8 cellular contexts compared by ENCODE assay signal in the genomic region with DNA sequence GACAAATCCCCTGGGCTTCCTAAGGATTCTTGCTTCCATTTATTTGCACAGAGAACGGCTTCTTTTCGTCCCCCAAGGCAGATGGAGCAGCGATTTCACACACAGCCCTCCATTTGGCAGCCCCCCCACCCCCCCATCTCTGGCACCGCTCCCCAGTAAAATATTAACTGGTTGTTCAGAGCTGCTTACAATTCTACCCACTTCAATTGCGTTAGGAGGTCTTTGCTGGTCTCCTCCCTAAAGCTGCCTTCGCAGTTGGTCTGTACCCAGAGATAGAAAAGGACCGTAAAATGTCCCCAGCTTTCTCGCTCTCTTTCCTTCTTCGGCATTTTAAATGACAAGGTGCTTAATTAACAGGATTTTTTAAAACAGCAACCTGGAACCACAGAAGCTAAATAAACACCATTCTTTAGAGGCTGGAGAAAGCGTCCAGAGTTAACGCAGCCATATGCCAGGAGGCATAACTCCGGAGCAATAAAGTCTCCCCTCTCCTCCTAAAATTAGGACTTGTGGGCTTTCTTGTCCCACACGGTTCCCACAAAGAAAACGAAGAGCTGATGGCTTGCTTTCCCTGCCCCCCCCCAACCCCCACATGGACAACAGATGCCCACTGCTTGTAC. TPM values are rescaled to one million over a fixed set of nuclear protein-coding genes. Genes with fewer than 3 reads are reported as not detected.
DNase-seq lines count a peak whose midpoint lies in the region; ATAC-seq and TF ChIP-seq lines count a peak whose summit lies in the region.

No MANE protein-coding gene starts in this region.

- peaks cover 57 to 59% of the 10 kb centered on the region in 2 donors for H3K4me1 Mint-ChIP-seq in natural killer cell treated with Interleukin-12 subunit alpha and Interleukin-12 subunit beta and Interleukin-15 and Interleukin-18, amount 100 ng/mL, for 72 hours (ENCODE audit: low read depth in 2 of 2)

- no peaks in the 10 kb centered on the region for H3K9me2 ChIP-seq in MM.1S (replicated peaks; ENCODE audit: insufficient read depth, low read length)

- H3K27ac Mint-ChIP-seq in natural killer cell treated with Interleukin-12 subunit alpha and Interleukin-12 subunit beta and Interleukin-15 and Interleukin-18, amount 100 ng/mL, for 72 hours, result peak overlapping the region in 1 of 2 donors; percentile 99

- H3K27ac ChIP-seq in BLaER1, result peak overlapping the region; percentile 99
- H3K27ac ChIP-seq in MM.1S (ENCODE audit: low read length), result peak overlapping the region; percentile 97; the same call in 1 of the 2 replicates
- H3K27ac ChIP-seq in duodenal mucosa (ENCODE audit: low read depth, low read length), result peak overlapping the region; percentile 87

- H2AFZ ChIP-seq in MM.1S (ENCODE audit: low read length), result peak overlapping the region; percentile 90

- H3K4me3 ChIP-seq in BLaER1 (peak overlapping the region; percentile 70), MM.1S (ENCODE audit: low read length) (no peak overlapping the region; the same call in 1 of the 2 replicates), duodenal mucosa (ENCODE audit: low read depth in 1 of 2, low read length in 2 of 2) (peak overlapping the region; percentile 16 to 44)

- H3F3A ChIP-seq in MM.1S (ENCODE audit: insufficient read depth, low read length), result peaks cover 19% of the 10 kb centered on the region

- H3K9ac ChIP-seq in BLaER1 (peak overlapping the region; percentile 88), MM.1S (ENCODE audit: low read length) (peak overlapping the region; percentile 91; the same call in 1 of the 2 replicates), duodenal mucosa (ENCODE audit: low read depth in 1 of 2, low read length in 2 of 2) (peak overlapping the region; percentile 76 to 79)

- DNase-seq in MM.1S, result no peak
- no peak for DNase-seq in natural killer cell treated with Interleukin-12 subunit alpha and Interleukin-12 subunit beta and Interleukin-15 and Interleukin-18, amount 100 ng/mL, for 72 hours (ENCODE audit: low spot score)
- DNase-seq in hepatic stellate cell (ENCODE audit: low spot score), result no peak
- no peak for DNase-seq in stimulated activated naive CD4-positive, alpha-beta T cell treated with Interleukin-2 at 50 U/mL for 16 hours (lab: John Stamatoyannopoulos, UW)
- no peak for DNase-seq in NCI-H226

- H3K4me1 ChIP-seq in BLaER1, result peaks cover 71% of the 10 kb centered on the region
- H3K4me1 ChIP-seq in MM.1S (ENCODE audit: low read length), result peaks cover 12% of the 10 kb centered on the region
- H3K4me1 ChIP-seq in duodenal mucosa (ENCODE audit: control insufficient read depth in 1 of 2, insufficient read depth in 2 of 2, low read length in 2 of 2), result peaks cover 80 to 81% of the 10 kb centered on the region in 2 donors

- H3K79me2 ChIP-seq in MM.1S (ENCODE audit: low read length), result peaks cover 35% of the 10 kb centered on the region

- H3K36me3 Mint-ChIP-seq in natural killer cell treated with Interleukin-12 subunit alpha and Interleukin-12 subunit beta and Interleukin-15 and Interleukin-18, amount 100 ng/mL, for 72 hours, result peaks cover 14% of the 10 kb centered on the region

- H4K20me1 ChIP-seq in BLaER1, result no peaks in the 10 kb centered on the region
- no peaks in the 10 kb centered on the region for H4K20me1 ChIP-seq in MM.1S (ENCODE audit: insufficient read depth, low read length)

- no peaks in the 10 kb centered on the region for H3K36me3 ChIP-seq in BLaER1
- H3K36me3 ChIP-seq in MM.1S (replicated peaks; ENCODE audit: insufficient read depth, low read length), result no peaks in the 10 kb centered on the region
- H3K36me3 ChIP-seq in duodenal mucosa (ENCODE audit: control insufficient read depth in 1 of 2, insufficient read depth in 2 of 2, low read length in 2 of 2), result no peaks in the 10 kb centered on the region

- H3K4me3 Mint-ChIP-seq in natural killer cell treated with Interleukin-12 subunit alpha and Interleukin-12 subunit beta and Interleukin-15 and Interleukin-18, amount 100 ng/mL, for 72 hours, result peak overlapping the region; percentile 97

- H3K4me2 ChIP-seq in BLaER1, result peak overlapping the region; percentile 98
- peak overlapping the region; percentile 83; the same call in 1 of the 2 replicates for H3K4me2 ChIP-seq in MM.1S (ENCODE audit: low read depth, low read length)

- H3K9me3 Mint-ChIP-seq in natural killer cell treated with Interleukin-12 subunit alpha and Interleukin-12 subunit beta and Interleukin-15 and Interleukin-18, amount 100 ng/mL, for 72 hours, result no peaks in the 10 kb centered on the region

- no peak for TF ChIP-seq CTCF in MM.1S (IDR thresholded peaks at IDR 0.05; ENCODE audit: low read length)

- H3K9me3 ChIP-seq in BLaER1 (no peaks in the 10 kb centered on the region), MM.1S (replicated peaks; ENCODE audit: insufficient read depth, low read length) (no peaks in the 10 kb centered on the region), duodenal mucosa (ENCODE audit: control insufficient read depth in 1 of 2, low read length in 2 of 2) (no peaks in the 10 kb centered on the region)

- H3K27me3 Mint-ChIP-seq in natural killer cell treated with Interleukin-12 subunit alpha and Interleukin-12 subunit beta and Interleukin-15 and Interleukin-18, amount 100 ng/mL, for 72 hours, result no peaks in the 10 kb centered on the region

- ATAC-seq in natural killer cell treated with Interleukin-12 subunit alpha and Interleukin-12 subunit beta and Interleukin-15 and Interleukin-18, amount 100 ng/mL, for 72 hours, result no peak
- ATAC-seq in HG03342 (IDR thresholded peaks at IDR 0.05; ENCODE audit: unreplicated experiment), result no peak

- H3K27me3 ChIP-seq in BLaER1, result no peaks in the 10 kb centered on the region
- H3K27me3 ChIP-seq in MM.1S (replicated peaks; ENCODE audit: insufficient read depth, low read length), result no peaks in the 10 kb centered on the region
- H3K27me3 ChIP-seq in duodenal mucosa (ENCODE audit: control insufficient read depth in 1 of 2, insufficient read depth in 2 of 2, low read length in 2 of 2), result no peaks in the 10 kb centered on the region

RNA-seq across cellular contexts. Expression of a gene that starts 1.7 kb away (rescaled TPM):
- total RNA-seq in natural killer cell treated with Interleukin-12 subunit alpha and Interleukin-12 subunit beta and Interleukin-15 and Interleukin-18, amount 100 ng/mL, for 72 hours, result 10 to 100 TPM; 42.1 to 65.7 TPM
